Comparison of ENCODE assay signal across 2 cellular contexts in genomic region chr1:187409341-187409740, GRCh38.
TF ChIP-seq lines count a peak whose summit lies in the region.

No MANE protein-coding gene starts in this region.

TF ChIP-seq in IMR-90, 13 proteins besides CTCF, POLR2A, EP300 and RAD21:
- TF ChIP-seq FOS (IDR thresholded peaks at IDR 0.05; ENCODE audit: low read depth, low read length) = peak; percentile 47; the same call in 1 of the 2 replicates
- no peak for TF ChIP-seq USF2 (IDR thresholded peaks at IDR 0.05; ENCODE audit: low read depth, low read length)
- TF ChIP-seq MAFK (IDR thresholded peaks at IDR 0.05; ENCODE audit: low read depth, low read length) = no peak
- no peak for TF ChIP-seq BHLHE40 (IDR thresholded peaks at IDR 0.05; ENCODE audit: low read depth, low read length)
- TF ChIP-seq ELK1 (IDR thresholded peaks at IDR 0.05; ENCODE audit: borderline replicate concordance, low read depth, low read length) = no peak

TF ChIP-seq in H1, 55 proteins besides CTCF, POLR2A, EP300 and RAD21:
- TF ChIP-seq KDM5A (IDR thresholded peaks at IDR 0.05; ENCODE audit: low read length) (no peak), CHD7 (IDR thresholded peaks at IDR 0.05; ENCODE audit: insufficient replicate concordance, low read length) (no peak), SIX5 (IDR thresholded peaks at IDR 0.05; ENCODE audit: low read depth, low read length) (no peak), FOSL1 (IDR thresholded peaks at IDR 0.05; ENCODE audit: insufficient read depth, low read depth, low read length) (no peak), SP4 (IDR thresholded peaks at IDR 0.05; ENCODE audit: low read length) (no peak), TAF7 (optimal IDR thresholded peaks at IDR 0.05; ENCODE audit: borderline replicate concordance, low read depth, low read length) (no peak), TAF1 (IDR thresholded peaks at IDR 0.05; ENCODE audit: low read depth, low read length) (no peak), SIRT6 (IDR thresholded peaks at IDR 0.05; ENCODE audit: low read length) (no peak)
